In the genomic region with DNA sequence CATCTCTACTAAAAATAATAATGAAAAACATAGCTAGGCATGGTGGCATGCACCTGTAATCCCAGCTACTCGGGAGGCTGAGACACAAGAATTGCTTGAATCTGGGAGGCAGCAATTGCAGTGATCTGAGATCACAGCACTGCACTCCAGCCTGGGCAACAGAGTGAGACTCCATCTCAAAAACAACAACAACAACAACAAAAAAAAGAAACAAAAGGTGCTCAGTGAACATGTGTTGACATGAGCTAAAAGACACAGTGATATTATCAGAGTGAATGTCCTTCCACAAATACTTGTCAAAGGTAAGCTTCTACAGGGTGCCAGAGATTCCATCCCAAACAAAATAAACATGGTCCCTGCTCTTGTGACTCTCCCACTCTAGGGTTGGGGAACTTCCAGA, we compare ENCODE assay signal across 30 cellular contexts.
"Had no signal": no experiment of that assay in that cellular context is flagged by ENCODE, and none has a peak within 500 bp of the region (broad histone marks: within the 10 kb centered on the region; RNA-seq: fewer than 3 reads in every experiment).

No MANE protein-coding gene starts in this region.

- H3K4me1 ChIP-seq: pancreas, psoas muscle, stomach, thyroid gland, tibial nerve, upper lobe of right lung, uterus had no signal

- H3K36me3 ChIP-seq: neutrophil, pancreas, spleen, stomach, thoracic aorta, thyroid gland, tibial nerve, upper lobe of right lung, uterus had no signal

- H3K4me2 ChIP-seq: smooth muscle cell had no signal

- H3K27ac ChIP-seq: neutrophil, pancreas, psoas muscle, skin epidermis, spleen, stomach, thoracic aorta, thyroid gland, tibial nerve, upper lobe of right lung, uterus had no signal

- H3K36me3 Mint-ChIP-seq: naive B cell; naive thymus-derived CD8-positive, alpha-beta T cell; natural killer cell treated with Interleukin-12 subunit alpha and Interleukin-12 subunit beta and Interleukin-15 and Interleukin-18, amount 100 ng/mL, for 72 hours; stimulated activated naive B cell treated with anti-CD40 and anti-IgM and Interleukin-4, amounts not matched to agents 10 μg/mL and 1 μg/mL and 100 μg/mL, for 72 hours; type B pancreatic cell had no signal

- ATAC-seq: naive thymus-derived CD8-positive, alpha-beta T cell; natural killer cell treated with Interleukin-12 subunit alpha and Interleukin-12 subunit beta and Interleukin-15 and Interleukin-18, amount 100 ng/mL, for 72 hours; pancreas; psoas muscle; right cardiac atrium; sciatic nerve; stimulated activated naive B cell treated with anti-CD40 and anti-IgM and Interleukin-4, amounts not matched to agents 10 μg/mL and 1 μg/mL and 100 μg/mL, for 72 hours; upper lobe of right lung had no signal

- H3K9me3 Mint-ChIP-seq: naive B cell; naive thymus-derived CD8-positive, alpha-beta T cell; natural killer cell treated with Interleukin-12 subunit alpha and Interleukin-12 subunit beta and Interleukin-15 and Interleukin-18, amount 100 ng/mL, for 72 hours; nephron progenitor cell; neural crest cell; stimulated activated naive B cell treated with anti-CD40 and anti-IgM and Interleukin-4, amounts not matched to agents 10 μg/mL and 1 μg/mL and 100 μg/mL, for 72 hours; stimulated activated naive CD8-positive, alpha-beta T cell treated with anti-CD3 and anti-CD28 coated beads, Interleukin-15, Interleukin-2, amounts not matched to agents 100 ng/mL and 50 ng/mL, for 24 hours; type B pancreatic cell had no signal

- H3K27me3 ChIP-seq: neutrophil, thyroid gland, upper lobe of right lung had no signal

- H3K27ac Mint-ChIP-seq: naive B cell; naive thymus-derived CD8-positive, alpha-beta T cell; nephron progenitor cell; progenitor cell of endocrine pancreas; stimulated activated naive B cell treated with anti-CD40 and anti-IgM and Interleukin-4, amounts not matched to agents 10 μg/mL and 1 μg/mL and 100 μg/mL, for 72 hours; stimulated activated naive CD8-positive, alpha-beta T cell treated with anti-CD3 and anti-CD28 coated beads, Interleukin-15, Interleukin-2, amounts not matched to agents 100 ng/mL and 50 ng/mL, for 24 hours; type B pancreatic cell had no signal

- H3K4me3 Mint-ChIP-seq: naive B cell; naive thymus-derived CD8-positive, alpha-beta T cell; natural killer cell treated with Interleukin-12 subunit alpha and Interleukin-12 subunit beta and Interleukin-15 and Interleukin-18, amount 100 ng/mL, for 72 hours; nephron progenitor cell; neural crest cell; stimulated activated naive B cell treated with anti-CD40 and anti-IgM and Interleukin-4, amounts not matched to agents 10 μg/mL and 1 μg/mL and 100 μg/mL, for 72 hours; stimulated activated naive CD8-positive, alpha-beta T cell treated with anti-CD3 and anti-CD28 coated beads, Interleukin-15, Interleukin-2, amounts not matched to agents 100 ng/mL and 50 ng/mL, for 24 hours; type B pancreatic cell had no signal

- H3K9me3 ChIP-seq: neutrophil, pancreas, psoas muscle, spleen, stomach, thoracic aorta, thyroid gland, tibial nerve, upper lobe of right lung, uterus had no signal

- H3K4me3 ChIP-seq: pancreas, psoas muscle, skin epidermis, smooth muscle cell, spleen, stomach, thoracic aorta, thyroid gland, tibial nerve, upper lobe of right lung, uterus had no signal

- DNase-seq: naive B cell; naive thymus-derived CD8-positive, alpha-beta T cell; nephron progenitor cell; nucleus accumbens; psoas muscle; right cardiac atrium; stimulated activated CD4-positive, alpha-beta T cell treated with anti-CD3 and anti-CD28 coated beads, Interleukin-12 subunit alpha, Interleukin-12 subunit beta, amount 100 ng/mL, for 4 hours; stimulated activated CD4-positive, alpha-beta T cell treated with anti-CD3 and anti-CD28 coated beads, Interleukin-1b, Interleukin-23, amount 100 ng/mL, for 48 hours; stimulated activated CD4-positive, alpha-beta T cell treated with anti-CD3 and anti-CD28 coated beads, Interleukin-4, amount 100 ng/mL, for 1 hour; stimulated activated CD4-positive, alpha-beta T cell treated with anti-CD3 and anti-CD28 coated beads, Interleukin-4, amount 100 ng/mL, for 4 hours; stimulated activated CD8-positive, alpha-beta memory T cell treated with anti-CD3 and anti-CD28 coated beads, Interleukin-4, amount 100 ng/mL, for 48 hours; stimulated activated naive B cell treated with anti-CD40 and anti-IgM and Interleukin-4, amounts not matched to agents 10 μg/mL and 1 μg/mL and 100 μg/mL, for 72 hours; stimulated activated naive CD4-positive, alpha-beta T cell treated with Interleukin-2 at 50 U/mL for 16 hours; stomach; thyroid gland; uterus had no signal

- H3K27me3 Mint-ChIP-seq: naive B cell; stimulated activated naive B cell treated with anti-CD40 and anti-IgM and Interleukin-4, amounts not matched to agents 10 μg/mL and 1 μg/mL and 100 μg/mL, for 72 hours had no signal
